Comparison of ENCODE assay signal across 15 cellular contexts in genomic region chrX:40004916-40005289, GRCh38.
DNase-seq lines count a peak whose midpoint lies in the region; ATAC-seq, FAIRE-seq and TF ChIP-seq lines count a peak whose summit lies in the region.
"Had no signal": no experiment of that assay in that cellular context is flagged by ENCODE, and none has a peak within 500 bp of the region (broad histone marks: within the 10 kb centered on the region; RNA-seq: fewer than 3 reads in every experiment).

No MANE protein-coding gene starts in this region.

- H3K4me3 Mint-ChIP-seq in Calu3 (ENCODE audit: low read depth, unreplicated experiment) = peak overlapping the region; percentile 50

- H3K27me3 ChIP-seq in Loucy (ENCODE audit: insufficient read depth, low read length, poor library complexity, severe bottlenecking) = no peaks in the 10 kb centered on the region
- H3K27me3 ChIP-seq in iPS-15b (ENCODE audit: control insufficient read depth, insufficient read depth, low read length) = peaks cover 67% of the 10 kb centered on the region

- H3K4me1 ChIP-seq in Loucy (ENCODE audit: insufficient read depth, low read length, poor library complexity, severe bottlenecking) (peaks cover 50% of the 10 kb centered on the region), iPS-15b (ENCODE audit: control insufficient read depth, insufficient read depth, low read length) (peaks cover 21% of the 10 kb centered on the region)

- no peaks in the 10 kb centered on the region for H3K9me3 ChIP-seq in Loucy (ENCODE audit: insufficient read depth, low read depth, low read length)
- H3K9me3 ChIP-seq in iPS-15b (ENCODE audit: control insufficient read depth, insufficient read depth, low read length) = no peaks in the 10 kb centered on the region

- DNase-seq in Calu3 (no peak), retina (peak; percentile 33), GM19239 (ENCODE audit: insufficient read length, low spot score) (no peak), H4 (ENCODE audit: low spot score) (no peak)
- DNase-seq: activated CD4-positive, alpha-beta memory T cell treated with anti-CD3 and anti-CD28 coated beads for 36 hours; activated effector memory CD4-positive, alpha-beta T cell treated with anti-CD3 and anti-CD28 coated beads, Interleukin-2, amount 50 U/mL, for 16 hours; effector memory CD4-positive, alpha-beta T cell; Karpas-422; NCI-H1436; occipital lobe; stomach had no signal

- no peaks in the 10 kb centered on the region for H3F3A ChIP-seq in Loucy (ENCODE audit: low read depth)

- FAIRE-seq in GM19239 (lab: Jason Lieb, UNC) = no peak

- peak overlapping the region; percentile 99 for H3K9ac ChIP-seq in Loucy (ENCODE audit: low read depth, low read length, poor library complexity, severe bottlenecking)
- H3K9ac ChIP-seq in iPS-15b (ENCODE audit: low read depth, low read length) = no peak overlapping the region

- no TSS peak for BruUV-seq in Calu3 (replicated peaks; lab: Mats Ljungman, UMichigan)

- intact Hi-C loops in Calu3 (cut with micrococcal nuclease; ENCODE audit: unreplicated experiment) = no loop called here

- peak overlapping the region; percentile 91 for H3K4me2 ChIP-seq in Loucy (ENCODE audit: low read depth, low read length, poor library complexity, severe bottlenecking)

- CTCF ChIA-PET in Calu3 (lab: Charles Lee) = no interaction called here

- no peaks in the 10 kb centered on the region for H3K4me1 Mint-ChIP-seq in Calu3 (ENCODE audit: low read depth, unreplicated experiment)

- no peak overlapping the region for H3K27ac Mint-ChIP-seq in Calu3 (ENCODE audit: unreplicated experiment)
- H3K27ac Mint-ChIP-seq: activated CD4-positive, alpha-beta memory T cell treated with anti-CD3 and anti-CD28 coated beads for 36 hours had no signal

- no peaks in the 10 kb centered on the region for H3K36me3 ChIP-seq in Loucy (ENCODE audit: insufficient read depth, low read length)
- no peaks in the 10 kb centered on the region for H3K36me3 ChIP-seq in iPS-15b (ENCODE audit: control insufficient read depth, insufficient read depth, low read length)
- H3K36me3 ChIP-seq: stomach had no signal

- H3K36me3 Mint-ChIP-seq in Calu3 (ENCODE audit: insufficient read depth, unreplicated experiment) = no peaks in the 10 kb centered on the region
- H3K36me3 Mint-ChIP-seq: activated CD4-positive, alpha-beta memory T cell treated with anti-CD3 and anti-CD28 coated beads for 36 hours; brain had no signal

- TF ChIP-seq CTCF in Calu3 (IDR thresholded peaks at IDR 0.05; ENCODE audit: unreplicated experiment) (no peak), Loucy (conservative IDR thresholded peaks at IDR 0.05; ENCODE audit: low read length) (no peak; the same call in 1 of the 2 replicates)

- H3K4me3 ChIP-seq in Loucy (ENCODE audit: low read length, poor library complexity, severe bottlenecking) = peak overlapping the region; percentile 86
- H3K4me3 ChIP-seq in iPS-15b (ENCODE audit: low read depth, low read length) = peak overlapping the region; percentile 65

- peaks cover 2% of the 10 kb centered on the region for H3K9me3 Mint-ChIP-seq in Calu3 (ENCODE audit: low read depth, unreplicated experiment)
- H3K9me3 Mint-ChIP-seq: activated CD4-positive, alpha-beta memory T cell treated with anti-CD3 and anti-CD28 coated beads for 36 hours had no signal

- H3K9me2 ChIP-seq in Loucy (replicated peaks; ENCODE audit: low read depth, low read length) = no peaks in the 10 kb centered on the region

- ATAC-seq in GM21447 (IDR thresholded peaks at IDR 0.05; ENCODE audit: unreplicated experiment) = no peak

- peaks cover 46% of the 10 kb centered on the region for H3K27me3 Mint-ChIP-seq in Calu3 (ENCODE audit: unreplicated experiment)

- H3K79me2 ChIP-seq in Loucy (ENCODE audit: insufficient read depth, low read length) = peaks cover 75% of the 10 kb centered on the region

- peaks cover 4% of the 10 kb centered on the region for H4K20me1 ChIP-seq in Loucy (ENCODE audit: insufficient read depth, low read length, poor library complexity, severe bottlenecking)

- H2AFZ ChIP-seq in Loucy (ENCODE audit: low read length) = no peak overlapping the region
